3 cellular contexts compared by ENCODE assay signal in the genomic region with DNA sequence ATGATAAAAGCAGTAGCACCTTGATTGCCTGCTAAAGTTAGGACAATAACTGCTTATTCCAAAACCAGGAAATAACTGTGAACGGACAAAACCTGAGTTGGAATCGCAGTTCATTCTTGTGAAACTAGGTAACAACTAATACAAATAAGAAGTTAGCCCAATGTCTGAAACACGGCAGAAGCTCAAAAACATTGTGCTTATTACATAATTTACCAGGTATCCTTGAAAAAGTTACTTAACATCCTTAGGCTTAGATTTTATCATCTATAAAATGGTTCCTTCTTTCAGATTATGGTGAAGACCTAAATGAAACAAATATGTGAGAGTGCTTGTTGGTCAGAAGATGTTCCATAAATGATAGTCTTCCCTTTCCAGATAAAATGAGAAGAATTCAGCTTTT.
A peak's percentile ranks its signal among the peaks of the same experiment; 100 is the strongest.
TF ChIP-seq lines count a peak whose summit lies in the region.

No MANE protein-coding gene starts in this region.

TF ChIP-seq in SK-N-SH, 30 proteins besides CTCF, POLR2A, EP300 and RAD21:
- TF ChIP-seq TEAD4 (IDR thresholded peaks at IDR 0.05; ENCODE audit: borderline replicate concordance, insufficient read depth) (no peak), FOSL2 (IDR thresholded peaks at IDR 0.05; ENCODE audit: borderline replicate concordance, low read depth) (no peak), YY1 (IDR thresholded peaks at IDR 0.05; ENCODE audit: low read depth) (no peak), RXRA (IDR thresholded peaks at IDR 0.05; ENCODE audit: borderline replicate concordance, low read depth) (no peak), EZH2phosphoT487 (IDR thresholded peaks at IDR 0.05; ENCODE audit: borderline replicate concordance, low read depth) (no peak), RCOR1 (IDR thresholded peaks at IDR 0.05; ENCODE audit: low read length) (no peak), ELF1 (IDR thresholded peaks at IDR 0.05) (no peak), CHD2 (IDR thresholded peaks at IDR 0.05; ENCODE audit: low read length, partially characterized antibody) (no peak), TCF12 (IDR thresholded peaks at IDR 0.05) (no peak)
- TF ChIP-seq, protein P1, sequence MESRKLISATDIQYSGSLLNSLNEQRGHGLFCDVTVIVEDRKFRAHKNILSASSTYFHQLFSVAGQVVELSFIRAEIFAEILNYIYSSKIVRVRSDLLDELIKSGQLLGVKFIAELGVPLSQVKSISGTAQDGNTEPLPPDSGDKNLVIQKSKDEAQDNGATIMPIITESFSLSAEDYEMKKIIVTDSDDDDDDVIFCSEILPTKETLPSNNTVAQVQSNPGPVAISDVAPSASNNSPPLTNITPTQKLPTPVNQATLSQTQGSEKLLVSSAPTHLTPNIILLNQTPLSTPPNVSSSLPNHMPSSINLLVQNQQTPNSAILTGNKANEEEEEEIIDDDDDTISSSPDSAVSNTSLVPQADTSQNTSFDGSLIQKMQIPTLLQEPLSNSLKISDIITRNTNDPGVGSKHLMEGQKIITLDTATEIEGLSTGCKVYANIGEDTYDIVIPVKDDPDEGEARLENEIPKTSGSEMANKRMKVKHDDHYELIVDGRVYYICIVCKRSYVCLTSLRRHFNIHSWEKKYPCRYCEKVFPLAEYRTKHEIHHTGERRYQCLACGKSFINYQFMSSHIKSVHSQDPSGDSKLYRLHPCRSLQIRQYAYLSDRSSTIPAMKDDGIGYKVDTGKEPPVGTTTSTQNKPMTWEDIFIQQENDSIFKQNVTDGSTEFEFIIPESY (IDR thresholded peaks at IDR 0.05; ENCODE audit: borderline replicate concordance, low read depth), result no peak
TF ChIP-seq in SK-N-SH: peak in this region for 0.

TF ChIP-seq in SK-N-SH treated with all-trans-retinoic acid at 6 μM for 48 hours, 23 proteins besides CTCF, POLR2A, EP300 and RAD21:
- TF ChIP-seq ZC3H10 (CRISPR knock-in tag; IDR thresholded peaks at IDR 0.05) (no peak), GLIS3 (CRISPR knock-in tag; IDR thresholded peaks at IDR 0.05) (no peak), OSR1 (CRISPR knock-in tag; IDR thresholded peaks at IDR 0.05) (no peak), SNAI2 (CRISPR knock-in tag; IDR thresholded peaks at IDR 0.05) (no peak), ARNTL (CRISPR knock-in tag; IDR thresholded peaks at IDR 0.05; ENCODE audit: borderline replicate concordance, low read depth) (no peak), ZNF565 (CRISPR knock-in tag; conservative IDR thresholded peaks at IDR 0.05; ENCODE audit: low read depth) (no peak), TOX (CRISPR knock-in tag; IDR thresholded peaks at IDR 0.05; ENCODE audit: borderline replicate concordance) (no peak), RARB (CRISPR knock-in tag; IDR thresholded peaks at IDR 0.05) (no peak), ZFP30 (CRISPR knock-in tag; IDR thresholded peaks at IDR 0.05) (no peak)
- TF ChIP-seq, protein P2, sequence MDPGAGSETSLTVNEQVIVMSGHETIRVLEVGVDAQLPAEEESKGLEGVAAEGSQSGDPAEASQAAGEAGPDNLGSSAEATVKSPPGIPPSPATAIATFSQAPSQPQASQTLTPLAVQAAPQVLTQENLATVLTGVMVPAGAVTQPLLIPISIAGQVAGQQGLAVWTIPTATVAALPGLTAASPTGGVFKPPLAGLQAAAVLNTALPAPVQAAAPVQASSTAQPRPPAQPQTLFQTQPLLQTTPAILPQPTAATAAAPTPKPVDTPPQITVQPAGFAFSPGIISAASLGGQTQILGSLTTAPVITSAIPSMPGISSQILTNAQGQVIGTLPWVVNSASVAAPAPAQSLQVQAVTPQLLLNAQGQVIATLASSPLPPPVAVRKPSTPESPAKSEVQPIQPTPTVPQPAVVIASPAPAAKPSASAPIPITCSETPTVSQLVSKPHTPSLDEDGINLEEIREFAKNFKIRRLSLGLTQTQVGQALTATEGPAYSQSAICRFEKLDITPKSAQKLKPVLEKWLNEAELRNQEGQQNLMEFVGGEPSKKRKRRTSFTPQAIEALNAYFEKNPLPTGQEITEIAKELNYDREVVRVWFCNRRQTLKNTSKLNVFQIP (CRISPR knock-in tag; IDR thresholded peaks at IDR 0.05; ENCODE audit: borderline replicate concordance, low read depth), result no peak
- TF ChIP-seq, protein P3, sequence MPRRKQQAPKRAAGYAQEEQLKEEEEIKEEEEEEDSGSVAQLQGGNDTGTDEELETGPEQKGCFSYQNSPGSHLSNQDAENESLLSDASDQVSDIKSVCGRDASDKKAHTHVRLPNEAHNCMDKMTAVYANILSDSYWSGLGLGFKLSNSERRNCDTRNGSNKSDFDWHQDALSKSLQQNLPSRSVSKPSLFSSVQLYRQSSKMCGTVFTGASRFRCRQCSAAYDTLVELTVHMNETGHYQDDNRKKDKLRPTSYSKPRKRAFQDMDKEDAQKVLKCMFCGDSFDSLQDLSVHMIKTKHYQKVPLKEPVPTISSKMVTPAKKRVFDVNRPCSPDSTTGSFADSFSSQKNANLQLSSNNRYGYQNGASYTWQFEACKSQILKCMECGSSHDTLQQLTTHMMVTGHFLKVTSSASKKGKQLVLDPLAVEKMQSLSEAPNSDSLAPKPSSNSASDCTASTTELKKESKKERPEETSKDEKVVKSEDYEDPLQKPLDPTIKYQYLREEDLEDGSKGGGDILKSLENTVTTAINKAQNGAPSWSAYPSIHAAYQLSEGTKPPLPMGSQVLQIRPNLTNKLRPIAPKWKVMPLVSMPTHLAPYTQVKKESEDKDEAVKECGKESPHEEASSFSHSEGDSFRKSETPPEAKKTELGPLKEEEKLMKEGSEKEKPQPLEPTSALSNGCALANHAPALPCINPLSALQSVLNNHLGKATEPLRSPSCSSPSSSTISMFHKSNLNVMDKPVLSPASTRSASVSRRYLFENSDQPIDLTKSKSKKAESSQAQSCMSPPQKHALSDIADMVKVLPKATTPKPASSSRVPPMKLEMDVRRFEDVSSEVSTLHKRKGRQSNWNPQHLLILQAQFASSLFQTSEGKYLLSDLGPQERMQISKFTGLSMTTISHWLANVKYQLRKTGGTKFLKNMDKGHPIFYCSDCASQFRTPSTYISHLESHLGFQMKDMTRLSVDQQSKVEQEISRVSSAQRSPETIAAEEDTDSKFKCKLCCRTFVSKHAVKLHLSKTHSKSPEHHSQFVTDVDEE (CRISPR knock-in tag; IDR thresholded peaks at IDR 0.05), result no peak
- TF ChIP-seq, protein P4, sequence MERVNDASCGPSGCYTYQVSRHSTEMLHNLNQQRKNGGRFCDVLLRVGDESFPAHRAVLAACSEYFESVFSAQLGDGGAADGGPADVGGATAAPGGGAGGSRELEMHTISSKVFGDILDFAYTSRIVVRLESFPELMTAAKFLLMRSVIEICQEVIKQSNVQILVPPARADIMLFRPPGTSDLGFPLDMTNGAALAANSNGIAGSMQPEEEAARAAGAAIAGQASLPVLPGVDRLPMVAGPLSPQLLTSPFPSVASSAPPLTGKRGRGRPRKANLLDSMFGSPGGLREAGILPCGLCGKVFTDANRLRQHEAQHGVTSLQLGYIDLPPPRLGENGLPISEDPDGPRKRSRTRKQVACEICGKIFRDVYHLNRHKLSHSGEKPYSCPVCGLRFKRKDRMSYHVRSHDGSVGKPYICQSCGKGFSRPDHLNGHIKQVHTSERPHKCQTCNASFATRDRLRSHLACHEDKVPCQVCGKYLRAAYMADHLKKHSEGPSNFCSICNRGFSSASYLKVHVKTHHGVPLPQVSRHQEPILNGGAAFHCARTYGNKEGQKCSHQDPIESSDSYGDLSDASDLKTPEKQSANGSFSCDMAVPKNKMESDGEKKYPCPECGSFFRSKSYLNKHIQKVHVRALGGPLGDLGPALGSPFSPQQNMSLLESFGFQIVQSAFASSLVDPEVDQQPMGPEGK (CRISPR knock-in tag; IDR thresholded peaks at IDR 0.05; ENCODE audit: borderline replicate concordance), result no peak

TF ChIP-seq in IMR-90, 13 proteins besides CTCF, POLR2A, EP300 and RAD21:
- TF ChIP-seq MXI1 (IDR thresholded peaks at IDR 0.05; ENCODE audit: borderline replicate concordance, low read depth, low read length) (no peak), CEBPB (IDR thresholded peaks at IDR 0.05; ENCODE audit: low read depth, low read length) (peak; percentile 77), NFE2L2 (IDR thresholded peaks at IDR 0.05; ENCODE audit: low read depth, low read length) (no peak)
- TF ChIP-seq, protein P5, sequence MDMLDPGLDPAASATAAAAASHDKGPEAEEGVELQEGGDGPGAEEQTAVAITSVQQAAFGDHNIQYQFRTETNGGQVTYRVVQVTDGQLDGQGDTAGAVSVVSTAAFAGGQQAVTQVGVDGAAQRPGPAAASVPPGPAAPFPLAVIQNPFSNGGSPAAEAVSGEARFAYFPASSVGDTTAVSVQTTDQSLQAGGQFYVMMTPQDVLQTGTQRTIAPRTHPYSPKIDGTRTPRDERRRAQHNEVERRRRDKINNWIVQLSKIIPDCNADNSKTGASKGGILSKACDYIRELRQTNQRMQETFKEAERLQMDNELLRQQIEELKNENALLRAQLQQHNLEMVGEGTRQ (IDR thresholded peaks at IDR 0.05; ENCODE audit: low read depth, low read length), result no peak
TF ChIP-seq in IMR-90: peak in this region for 1.
